In genomic region chr2:167333245-167333644, GRCh38 we compare ENCODE assay signal across 19 cellular contexts. TPM values are rescaled to one million over a fixed set of nuclear protein-coding genes. Genes with fewer than 3 reads are reported as not detected.
A peak's percentile ranks its signal among the peaks of the same experiment; 100 is the strongest.
DNase-seq lines count a peak whose midpoint lies in the region; ATAC-seq and TF ChIP-seq lines count a peak whose summit lies in the region.
"Had no signal": no experiment of that assay in that cellular context is flagged by ENCODE, and none has a peak within 500 bp of the region (broad histone marks: within the 10 kb centered on the region; RNA-seq: fewer than 3 reads in every experiment).

No MANE protein-coding gene starts in this region.

- H3K9me3 ChIP-seq in AG04450 (ENCODE audit: control insufficient read depth, insufficient read depth, low read length): no peaks in the 10 kb centered on the region
- no peaks in the 10 kb centered on the region; the same call in 1 of the 2 replicates for H3K9me3 ChIP-seq in HUES6 (ENCODE audit: control insufficient read depth, insufficient read depth, low read depth, low read length)

- CTCF ChIA-PET in AG04450 (lab: Charles Lee): interaction anchor here (0.5 to 1.1 kb wide), 2 partner anchors 786 to 819 kb away, joined by 3 read pairs; no protein-coding TSS in a partner anchor
- CTCF ChIA-PET in WTC11 (lab: Charles Lee): interaction anchor here (0.9 to 2.6 kb wide), 7 partner anchors 9 to 785 kb away, joined by 3 to 14 read pairs (median 4); no protein-coding TSS in a partner anchor

- no peaks in the 10 kb centered on the region for H3K27me3 Mint-ChIP-seq in WTC11 (ENCODE audit: low read depth)
- H3K27me3 Mint-ChIP-seq: activated CD8-positive, alpha-beta memory T cell treated with anti-CD3 and anti-CD28 coated beads, Interleukin-2, amount 10 ng/mL, durations not matched to agents 7 days and 5 days; CD8-positive, alpha-beta memory T cell had no signal

- peaks cover 62% of the 10 kb centered on the region for H3K4me1 ChIP-seq in HUES6 (ENCODE audit: control insufficient read depth, insufficient read depth, low read length)

- ATAC-seq in WTC11: peak; percentile 11
- peak; percentile 35 for ATAC-seq in left colon
- ATAC-seq in GM21381 (IDR thresholded peaks at IDR 0.05; ENCODE audit: unreplicated experiment): no peak
- ATAC-seq: activated CD8-positive, alpha-beta memory T cell treated with anti-CD3 and anti-CD28 coated beads, Interleukin-2, amount 10 ng/mL, durations not matched to agents 7 days and 5 days; left lobe of liver had no signal

- DNase-seq in AG04450 (ENCODE audit: low read depth, low spot score): no peak
- DNase-seq in WTC11 (ENCODE audit: low spot score): no peak
- DNase-seq in left colon: no peak
- DNase-seq in NCI-H1105 treated with DMSO at 0.1 percent for 48 hours (lab: John Stamatoyannopoulos, UW): no peak
- DNase-seq in GF-D8 (lab: John Stamatoyannopoulos, UW): no peak
- DNase-seq in hippocampal formation (lab: John Stamatoyannopoulos, UW): no peak
- DNase-seq: activated CD4-positive, alpha-beta T cell treated with anti-CD3 and anti-CD28 coated beads for 1 hour; activated CD8-positive, alpha-beta memory T cell treated with anti-CD3 and anti-CD28 coated beads, Interleukin-2, amount 10 ng/mL, durations not matched to agents 7 days and 5 days; CD8-positive, alpha-beta memory T cell; hypothalamus; MG63; NCI-H187; stimulated activated CD4-positive, alpha-beta T cell treated with anti-CD3 and anti-CD28 coated beads, Interleukin-4, amount 100 ng/mL, for 1 hour; substantia nigra had no signal

- TF ChIP-seq CTCF in AG04450 (IDR thresholded peaks at IDR 0.05; ENCODE audit: low read depth, low read length) (0 out of 2 replicates have a peak, but pooled peaks have one; percentile 21), WTC11 (IDR thresholded peaks at IDR 0.05) (no peak)

- peaks cover 17% of the 10 kb centered on the region for H3K9me3 Mint-ChIP-seq in WTC11
- H3K9me3 Mint-ChIP-seq: activated T-helper 2 cell treated with anti-CD3 and anti-CD28 coated beads, Interferon-gamma antibody, Interleukin-2, Interleukin-4, amounts not matched to agents 10 μg/mL and 5 μg/mL and 100 μg/mL, durations not matched to agents 14 hours and 24 hours and 36 hours; T-helper 2 cell treated with Interferon-gamma antibody and Interleukin-4, amounts not matched to agents 5 μg/mL and 100 μg/mL, for 36 hours had no signal

- POLR2A ChIA-PET in AG04450 (lab: Yijun Ruan, JAX) (no interaction called here), WTC11 (lab: Charles Lee) (no interaction called here)

- no peak overlapping the region for H3K4me3 Mint-ChIP-seq in WTC11
- H3K4me3 Mint-ChIP-seq: activated CD8-positive, alpha-beta memory T cell treated with anti-CD3 and anti-CD28 coated beads, Interleukin-2, amount 10 ng/mL, durations not matched to agents 7 days and 5 days; CD8-positive, alpha-beta memory T cell; T-helper 2 cell treated with Interferon-gamma antibody and Interleukin-4, amounts not matched to agents 5 μg/mL and 100 μg/mL, for 36 hours had no signal

- H3K36me3 ChIP-seq in HUES6 (ENCODE audit: control insufficient read depth, insufficient read depth, low read length): no peaks in the 10 kb centered on the region
- H3K36me3 ChIP-seq: MG63 had no signal

- peaks cover 91% of the 10 kb centered on the region for H3K4me1 Mint-ChIP-seq in WTC11
- H3K4me1 Mint-ChIP-seq: activated CD8-positive, alpha-beta memory T cell treated with anti-CD3 and anti-CD28 coated beads, Interleukin-2, amount 10 ng/mL, durations not matched to agents 7 days and 5 days; CD8-positive, alpha-beta memory T cell had no signal

- H3K27me3 ChIP-seq in AG04450 (ENCODE audit: control insufficient read depth, insufficient read depth, low read length) (no peaks in the 10 kb centered on the region), HUES6 (ENCODE audit: control insufficient read depth, insufficient read depth, low read length) (no peaks in the 10 kb centered on the region)
- H3K27me3 ChIP-seq: MG63 had no signal

- intact Hi-C loops in left colon (cut with DNase I, micrococcal nuclease): no loop called here

- H3K4me3 ChIP-seq in AG04450 (ENCODE audit: low read depth, low read length) (no peak overlapping the region), HUES6 (ENCODE audit: low read depth, low read length) (no peak overlapping the region; the same call in 1 of the 2 replicates)
- H3K4me3 ChIP-seq: MG63 had no signal

- peak overlapping the region; percentile 91 for H3K27ac Mint-ChIP-seq in WTC11
- H3K27ac Mint-ChIP-seq: activated CD8-positive, alpha-beta memory T cell treated with anti-CD3 and anti-CD28 coated beads, Interleukin-2, amount 10 ng/mL, durations not matched to agents 7 days and 5 days; activated T-helper 2 cell treated with anti-CD3 and anti-CD28 coated beads, Interferon-gamma antibody, Interleukin-2, Interleukin-4, amounts not matched to agents 10 μg/mL and 5 μg/mL and 100 μg/mL, durations not matched to agents 14 hours and 24 hours and 36 hours; CD8-positive, alpha-beta memory T cell; T-helper 2 cell treated with Interferon-gamma antibody and Interleukin-4, amounts not matched to agents 5 μg/mL and 100 μg/mL, for 36 hours had no signal

- H3K9ac ChIP-seq in HUES6 (ENCODE audit: low read length): no peak overlapping the region

- H3K36me3 Mint-ChIP-seq in WTC11: peaks cover 13% of the 10 kb centered on the region
- H3K36me3 Mint-ChIP-seq: activated CD8-positive, alpha-beta memory T cell treated with anti-CD3 and anti-CD28 coated beads, Interleukin-2, amount 10 ng/mL, durations not matched to agents 7 days and 5 days; CD8-positive, alpha-beta memory T cell had no signal

- H3K27ac ChIP-seq in AG04450 (ENCODE audit: low read depth, low read length) (no peak overlapping the region), HUES6 (ENCODE audit: low read depth, low read length) (0 out of 2 replicates have a peak overlapping the region, but pooled peaks have one; percentile 61)

TF ChIP-seq in WTC11, 78 proteins besides CTCF, POLR2A, EP300 and RAD21:
- TF ChIP-seq PRDM15 (CRISPR knock-in tag; IDR thresholded peaks at IDR 0.05) (no peak), SMAD4 (CRISPR knock-in tag; IDR thresholded peaks at IDR 0.05) (no peak), EMX1 (CRISPR knock-in tag; IDR thresholded peaks at IDR 0.05) (no peak)
- TF ChIP-seq, protein P1, sequence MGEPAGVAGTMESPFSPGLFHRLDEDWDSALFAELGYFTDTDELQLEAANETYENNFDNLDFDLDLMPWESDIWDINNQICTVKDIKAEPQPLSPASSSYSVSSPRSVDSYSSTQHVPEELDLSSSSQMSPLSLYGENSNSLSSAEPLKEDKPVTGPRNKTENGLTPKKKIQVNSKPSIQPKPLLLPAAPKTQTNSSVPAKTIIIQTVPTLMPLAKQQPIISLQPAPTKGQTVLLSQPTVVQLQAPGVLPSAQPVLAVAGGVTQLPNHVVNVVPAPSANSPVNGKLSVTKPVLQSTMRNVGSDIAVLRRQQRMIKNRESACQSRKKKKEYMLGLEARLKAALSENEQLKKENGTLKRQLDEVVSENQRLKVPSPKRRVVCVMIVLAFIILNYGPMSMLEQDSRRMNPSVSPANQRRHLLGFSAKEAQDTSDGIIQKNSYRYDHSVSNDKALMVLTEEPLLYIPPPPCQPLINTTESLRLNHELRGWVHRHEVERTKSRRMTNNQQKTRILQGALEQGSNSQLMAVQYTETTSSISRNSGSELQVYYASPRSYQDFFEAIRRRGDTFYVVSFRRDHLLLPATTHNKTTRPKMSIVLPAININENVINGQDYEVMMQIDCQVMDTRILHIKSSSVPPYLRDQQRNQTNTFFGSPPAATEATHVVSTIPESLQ (CRISPR knock-in tag; IDR thresholded peaks at IDR 0.05): no peak
- TF ChIP-seq, protein P2, sequence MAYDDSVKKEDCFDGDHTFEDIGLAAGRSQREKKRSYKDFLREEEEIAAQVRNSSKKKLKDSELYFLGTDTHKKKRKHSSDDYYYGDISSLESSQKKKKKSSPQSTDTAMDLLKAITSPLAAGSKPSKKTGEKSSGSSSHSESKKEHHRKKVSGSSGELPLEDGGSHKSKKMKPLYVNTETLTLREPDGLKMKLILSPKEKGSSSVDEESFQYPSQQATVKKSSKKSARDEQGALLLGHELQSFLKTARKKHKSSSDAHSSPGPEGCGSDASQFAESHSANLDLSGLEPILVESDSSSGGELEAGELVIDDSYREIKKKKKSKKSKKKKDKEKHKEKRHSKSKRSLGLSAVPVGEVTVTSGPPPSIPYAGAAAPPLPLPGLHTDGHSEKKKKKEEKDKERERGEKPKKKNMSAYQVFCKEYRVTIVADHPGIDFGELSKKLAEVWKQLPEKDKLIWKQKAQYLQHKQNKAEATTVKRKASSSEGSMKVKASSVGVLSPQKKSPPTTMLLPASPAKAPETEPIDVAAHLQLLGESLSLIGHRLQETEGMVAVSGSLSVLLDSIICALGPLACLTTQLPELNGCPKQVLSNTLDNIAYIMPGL (CRISPR knock-in tag; IDR thresholded peaks at IDR 0.05): no peak

RNA-seq across cellular contexts. Expression of gene B3GALT1, which starts 40.4 kb away (rescaled TPM):
- 0.38 and 0.62 TPM in 2 replicates for polyA plus RNA-seq in AG04450 (2011; rRNA removed)
- 1.1 and 1.4 TPM in 2 replicates for polyA minus RNA-seq in AG04450 (2011; rRNA and poly(A)+ RNA removed)
- total RNA-seq in WTC11 (2021) (13.5 to 15.8 TPM (median 14.1 TPM) in 3 replicates), left colon (10 to 100 TPM; 15.6 to 17.2 TPM)
- total RNA-seq: activated CD8-positive, alpha-beta memory T cell treated with anti-CD3 and anti-CD28 coated beads, Interleukin-2, amount 10 ng/mL, durations not matched to agents 7 days and 5 days; activated T-helper 2 cell treated with anti-CD3 and anti-CD28 coated beads, Interferon-gamma antibody, Interleukin-2, Interleukin-4, amounts not matched to agents 10 μg/mL and 5 μg/mL and 100 μg/mL, durations not matched to agents 14 hours and 24 hours and 36 hours had no signal
- polyA plus RNA-seq: CD8-positive, alpha-beta memory T cell had no signal
